ENCODE assay signal across 8 cellular contexts in genomic region chr4:184614509-184614908, GRCh38.
"Had no signal": no experiment of that assay in that cellular context is flagged by ENCODE, and none has a peak within 500 bp of the region (broad histone marks: within the 10 kb centered on the region; RNA-seq: fewer than 3 reads in every experiment).

No MANE protein-coding gene starts in this region.

- ATAC-seq: GM12878 had no signal

- FAIRE-seq: G401.6, GM12878, GM12891, GM12892, GM18507, GM19239 had no signal

- DNase-seq: GDM1, GF-D8 had no signal

- H3K4me3 ChIP-seq: GM12878 had no signal
